In the genomic region with DNA sequence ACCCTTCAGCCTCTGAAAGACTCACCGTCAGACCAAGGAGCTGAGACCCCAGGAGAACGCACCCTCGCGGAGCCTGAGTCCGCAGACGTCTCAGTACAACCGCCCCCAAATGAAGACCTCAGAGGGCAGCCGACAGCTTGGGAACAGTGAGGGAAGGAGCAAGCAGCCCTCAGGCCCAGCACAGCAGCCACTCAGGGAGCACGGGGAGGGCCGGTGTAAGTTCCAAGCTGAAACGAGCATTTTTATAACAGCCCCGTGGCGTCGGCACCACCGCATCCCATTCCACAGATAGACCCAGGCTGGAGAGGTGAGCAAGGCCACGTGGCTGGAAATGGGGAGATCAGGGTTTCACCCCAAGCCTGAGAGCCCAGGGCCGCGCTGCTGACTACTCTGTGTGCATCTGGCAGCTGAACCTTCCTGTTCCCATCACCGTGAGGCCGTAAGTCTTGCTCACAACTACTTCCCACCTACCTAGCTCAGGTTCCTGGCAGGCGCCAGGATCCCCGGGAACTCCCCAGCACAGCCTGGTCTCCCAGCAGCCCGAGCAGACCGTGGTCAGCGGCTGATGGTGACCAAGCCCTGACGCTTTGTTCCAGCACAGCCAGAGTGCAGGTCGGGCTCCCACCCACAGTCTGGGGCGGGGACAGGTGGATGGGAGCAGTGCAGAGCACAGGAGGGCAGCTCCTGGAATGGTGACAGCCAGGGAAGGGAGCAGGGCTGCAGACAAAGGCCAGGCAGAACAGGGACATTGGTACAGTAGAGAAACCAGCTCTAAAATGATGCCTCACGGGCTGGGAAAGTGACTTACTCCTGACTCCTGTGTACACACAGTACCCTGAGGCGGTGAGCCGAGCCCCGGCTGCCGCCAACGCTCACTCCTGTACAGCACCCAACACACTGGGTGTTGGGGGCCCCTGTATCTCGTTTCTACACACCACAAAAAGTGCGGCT, we compare ENCODE assay signal across 8 cellular contexts. TPM values are rescaled to one million over a fixed set of nuclear protein-coding genes. Genes with fewer than 3 reads are reported as not detected.
A peak's percentile ranks its signal among the peaks of the same experiment; 100 is the strongest.
DNase-seq lines count a peak whose midpoint lies in the region; ATAC-seq and TF ChIP-seq lines count a peak whose summit lies in the region.

No MANE protein-coding gene starts in this region.

- no peak overlapping the region for H3K4me3 Mint-ChIP-seq in activated T-cell treated with anti-CD3 and anti-CD28 coated beads, Interleukin-2, amount 50 U/mL, for 4 hours
- no peak overlapping the region for H3K4me3 Mint-ChIP-seq in WTC11

- POLR2A ChIA-PET in WTC11 (lab: Charles Lee) = no interaction called here

- H3K9me3 Mint-ChIP-seq in activated T-cell treated with anti-CD3 and anti-CD28 coated beads, Interleukin-2, amount 50 U/mL, for 4 hours = no peaks in the 10 kb centered on the region
- H3K9me3 Mint-ChIP-seq in WTC11 = peaks cover 10% of the 10 kb centered on the region

- no peak overlapping the region for H3K27ac Mint-ChIP-seq in WTC11

- no peaks in the 10 kb centered on the region for H3K4me1 ChIP-seq in BE2C

- H3K36me3 ChIP-seq in BE2C = no peaks in the 10 kb centered on the region

- peaks cover 29% of the 10 kb centered on the region for H3K27me3 Mint-ChIP-seq in activated T-cell treated with anti-CD3 and anti-CD28 coated beads, Interleukin-2, amount 50 U/mL, for 4 hours (ENCODE audit: low read depth)
- peaks cover 21% of the 10 kb centered on the region for H3K27me3 Mint-ChIP-seq in WTC11 (ENCODE audit: low read depth)

- no peak overlapping the region for H3K4me3 ChIP-seq in BE2C (ENCODE audit: low read depth, low read length)

- in situ Hi-C loops in GM13976 (cut with MboI; ENCODE audit: low sequenced_read_pairs, unreplicated experiment) = no loop called here

- CTCF ChIA-PET in WTC11 (lab: Charles Lee) = interaction anchor here (0.6 to 1.0 kb wide), 4 partner anchors 11 to 50 kb away, joined by 3 to 4 read pairs (median 4); partner anchors contain the start of gene LMBR1

- TF ChIP-seq CTCF in WTC11 (IDR thresholded peaks at IDR 0.05) (no peak), BE2C (IDR thresholded peaks at IDR 0.05; ENCODE audit: low read depth, low read length) (no peak), GM13976 (IDR thresholded peaks at IDR 0.05; ENCODE audit: borderline replicate concordance, control extremely low read depth, extremely low read depth, insufficient read depth, missing control alignments) (no peak)

- no peaks in the 10 kb centered on the region for H3K27me3 ChIP-seq in BE2C

- no peaks in the 10 kb centered on the region for H3K36me3 Mint-ChIP-seq in activated T-cell treated with anti-CD3 and anti-CD28 coated beads, Interleukin-2, amount 50 U/mL, for 4 hours (ENCODE audit: insufficient read depth)
- peaks cover 9% of the 10 kb centered on the region for H3K36me3 Mint-ChIP-seq in WTC11

- no peaks in the 10 kb centered on the region for H3K9me3 ChIP-seq in BE2C

- no peak for DNase-seq in activated T-cell treated with anti-CD3 and anti-CD28 coated beads, Interleukin-2, amount 50 U/mL, for 4 hours
- no peak for DNase-seq in activated T-cell treated with anti-CD3 and anti-CD28 coated beads, Interleukin-2, amount 50 U/mL, for 1 hour
- DNase-seq in WTC11 (ENCODE audit: low spot score) = no peak
- peak; percentile 25 for DNase-seq in iPS-NIHi7 (ENCODE audit: extremely low spot score)
- no peak for DNase-seq in stimulated activated naive CD8-positive, alpha-beta T cell treated with anti-CD3 and anti-CD28 coated beads, Interleukin-15, Interleukin-2, amounts not matched to agents 100 U/mL and 50 U/mL, for 24 hours
- DNase-seq in BE2C = no peak
- no peak for DNase-seq in GM13976 (ENCODE audit: low spot score)
- no peak for DNase-seq in middle frontal gyrus (ENCODE audit: extremely low spot score, low spot score)

- ATAC-seq in activated T-cell treated with anti-CD3 and anti-CD28 coated beads, Interleukin-2, amount 50 U/mL, for 4 hours = peak; percentile 52 to 57
- peak; percentile 49 for ATAC-seq in WTC11
- ATAC-seq in stimulated activated naive CD8-positive, alpha-beta T cell treated with anti-CD3 and anti-CD28 coated beads, Interleukin-15, Interleukin-2, amounts not matched to agents 100 U/mL and 50 U/mL, for 24 hours = peak; percentile 43

- H3K4me1 Mint-ChIP-seq in activated T-cell treated with anti-CD3 and anti-CD28 coated beads, Interleukin-2, amount 50 U/mL, for 4 hours (ENCODE audit: low read depth) = peaks cover 4% of the 10 kb centered on the region
- peaks cover 11% of the 10 kb centered on the region; the same call in 1 of the 2 replicates for H3K4me1 Mint-ChIP-seq in WTC11

TF ChIP-seq in WTC11, 78 proteins besides CTCF, POLR2A, EP300 and RAD21:
- TF ChIP-seq, protein P1, sequence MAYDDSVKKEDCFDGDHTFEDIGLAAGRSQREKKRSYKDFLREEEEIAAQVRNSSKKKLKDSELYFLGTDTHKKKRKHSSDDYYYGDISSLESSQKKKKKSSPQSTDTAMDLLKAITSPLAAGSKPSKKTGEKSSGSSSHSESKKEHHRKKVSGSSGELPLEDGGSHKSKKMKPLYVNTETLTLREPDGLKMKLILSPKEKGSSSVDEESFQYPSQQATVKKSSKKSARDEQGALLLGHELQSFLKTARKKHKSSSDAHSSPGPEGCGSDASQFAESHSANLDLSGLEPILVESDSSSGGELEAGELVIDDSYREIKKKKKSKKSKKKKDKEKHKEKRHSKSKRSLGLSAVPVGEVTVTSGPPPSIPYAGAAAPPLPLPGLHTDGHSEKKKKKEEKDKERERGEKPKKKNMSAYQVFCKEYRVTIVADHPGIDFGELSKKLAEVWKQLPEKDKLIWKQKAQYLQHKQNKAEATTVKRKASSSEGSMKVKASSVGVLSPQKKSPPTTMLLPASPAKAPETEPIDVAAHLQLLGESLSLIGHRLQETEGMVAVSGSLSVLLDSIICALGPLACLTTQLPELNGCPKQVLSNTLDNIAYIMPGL (CRISPR knock-in tag; IDR thresholded peaks at IDR 0.05) = no peak
- TF ChIP-seq SP1 (CRISPR knock-in tag; conservative IDR thresholded peaks at IDR 0.05) = no peak
TF ChIP-seq in WTC11: peak in this region for 0.

RNA-seq across cellular contexts. Expression of gene NOM1, which starts 6.1 kb away (rescaled TPM):
- 10 to 100 TPM; 46.3 to 49.3 (median 47.4) TPM for total RNA-seq in activated T-cell treated with anti-CD3 and anti-CD28 coated beads, Interleukin-2, amount 50 U/mL, for 4 hours
- total RNA-seq in WTC11 (2021) = 26.0 to 38.5 TPM (median 27.6 TPM) in 3 replicates
- 58.0 TPM for polyA plus RNA-seq in BE2C (2012; ENCODE audit: insufficient read depth, insufficient read length, low read depth)

RNA-seq across cellular contexts. Expression of gene LMBR1, which starts 50.4 kb away (rescaled TPM):
- total RNA-seq in activated T-cell treated with anti-CD3 and anti-CD28 coated beads, Interleukin-2, amount 50 U/mL, for 4 hours = 10 to 100 TPM; 31.8 to 37.4 (median 36.2) TPM
- total RNA-seq in WTC11 (2021) = 55.6 to 57.3 TPM (median 56.5 TPM) in 3 replicates
- polyA plus RNA-seq in BE2C (2012; ENCODE audit: insufficient read depth, insufficient read length, low read depth) = 53.2 TPM
